14 cellular contexts compared by ENCODE assay signal in genomic region chr6:43940071-43940392, GRCh38.
DNase-seq lines count a peak whose midpoint lies in the region; ATAC-seq, FAIRE-seq and TF ChIP-seq lines count a peak whose summit lies in the region.
"Had no signal": no experiment of that assay in that cellular context is flagged by ENCODE, and none has a peak within 500 bp of the region (broad histone marks: within the 10 kb centered on the region; RNA-seq: fewer than 3 reads in every experiment).

No MANE protein-coding gene starts in this region.

- dilution Hi-C loops in IMR-90 (cut with HindIII; ENCODE audit: low sequenced_read_pairs, unreplicated experiment) = no loop called here

- H3K4me3 ChIP-seq in IMR-90 (ENCODE audit: insufficient read depth, low read depth, low read length) (no peak overlapping the region), H1 (ENCODE audit: extremely low read depth in 1 of 4, insufficient read depth in 2 of 4, low read depth in 3 of 4, low read length in 4 of 4) (no peak overlapping the region)
- H3K4me3 ChIP-seq: A549, GM23338 had no signal

- no peak overlapping the region for H3K27ac ChIP-seq in IMR-90 (ENCODE audit: insufficient read depth, low read length)
- no peak overlapping the region for H3K27ac ChIP-seq in H1 (ENCODE audit: low read depth, low read length)
- H3K27ac ChIP-seq: A549 had no signal

- H3K4me2 ChIP-seq in IMR-90 (ENCODE audit: low read depth, low read length) (no peak overlapping the region), H1 (ENCODE audit: insufficient read depth in 1 of 2, low read depth in 2 of 2, low read length in 2 of 2) (no peak overlapping the region)
- H3K4me2 ChIP-seq: A549, GM23338 had no signal

- in situ Hi-C loops in IMR-90 (cut with MboI; ENCODE audit: low sequenced_read_pairs) = no loop called here

- BruUV-seq in IMR-90 (replicated peaks; lab: Mats Ljungman, UMichigan) = no TSS peak

- H2BK15ac ChIP-seq in IMR-90 (ENCODE audit: low read depth, low read length) (no peak overlapping the region), H1 (ENCODE audit: low read length) (no peak overlapping the region; the same call in 1 of the 2 replicates)

- H3K23ac ChIP-seq in IMR-90 (ENCODE audit: low read depth, low read length) = no peak overlapping the region
- no peak overlapping the region for H3K23ac ChIP-seq in H1 (ENCODE audit: insufficient read length)

- no peak overlapping the region for H4K8ac ChIP-seq in IMR-90 (ENCODE audit: low read depth in 2 of 2, low read length in 2 of 2)
- 0 out of 2 replicates have a peak overlapping the region, but pooled peaks have one; percentile 29 for H4K8ac ChIP-seq in H1 (ENCODE audit: extremely low read depth, insufficient read depth, low read length)

- no peak overlapping the region for H3K14ac ChIP-seq in IMR-90 (replicated peaks; ENCODE audit: low read depth, low read length)
- no peak overlapping the region for H3K14ac ChIP-seq in H1 (ENCODE audit: insufficient read length)

- H3K9ac ChIP-seq in IMR-90 (ENCODE audit: low read depth, low read length) = no peak overlapping the region
- H3K9ac ChIP-seq in H1 (replicated peaks in 1 of 4; ENCODE audit: extremely low read depth in 1 of 4, low read depth in 3 of 4, low read length in 3 of 4) = no peak overlapping the region

- no peak for TF ChIP-seq RAD21 in IMR-90 (IDR thresholded peaks at IDR 0.05; ENCODE audit: low read length)
- TF ChIP-seq RAD21 in H1 (IDR thresholded peaks at IDR 0.05 in 1 of 2, conservative IDR thresholded peaks at IDR 0.05 in 1 of 2; ENCODE audit: low read depth in 2 of 2, low read length in 2 of 2) = no peak

- H3K23me2 ChIP-seq in H1 (ENCODE audit: low read depth, low read length) = no peaks in the 10 kb centered on the region; the same call in 1 of the 2 replicates

- POLR2A ChIA-PET in IMR-90 (lab: Charles Lee; ENCODE audit: unreplicated experiment) (no interaction called here), H1 (lab: Charles Lee; ENCODE audit: partially characterized antibody) (no interaction called here)

- H2AFZ ChIP-seq in IMR-90 (replicated peaks; ENCODE audit: low read length, poor library complexity) (peak overlapping the region; percentile 5), H1 (ENCODE audit: low read length) (no peak overlapping the region)
- H2AFZ ChIP-seq: GM23338 had no signal

- H2BK5ac ChIP-seq in IMR-90 (ENCODE audit: low read depth, low read length, poor library complexity, severe bottlenecking) (no peak overlapping the region), H1 (ENCODE audit: low read depth, low read length) (no peak overlapping the region)

- H3K18ac ChIP-seq in IMR-90 (ENCODE audit: low read depth, low read length) (no peak overlapping the region), H1 (ENCODE audit: extremely low read depth, low read length) (no peak overlapping the region)

- CTCF ChIA-PET in IMR-90 (lab: Yijun Ruan, JAX) (interaction anchor here (0.6 kb wide), 1 partner anchor 274 kb away, joined by 3 read pairs; no protein-coding TSS in a partner anchor), H1 (lab: Charles Lee; ENCODE audit: partially characterized antibody) (interaction anchor here (1.0 to 12.3 kb wide), 9 partner anchors 9 to 140 kb away, joined by 3 to 142 read pairs (median 5); no protein-coding TSS in a partner anchor)

- H3K56ac ChIP-seq in IMR-90 (ENCODE audit: extremely low read depth, insufficient read depth, low read length) (no peak overlapping the region), H1 (replicated peaks; ENCODE audit: insufficient read length, low read depth, low read length) (no peak overlapping the region)

- H3K4me1 ChIP-seq in IMR-90 (ENCODE audit: control insufficient read depth, insufficient read depth, low read length) (no peaks in the 10 kb centered on the region; the same call in 1 of the 2 replicates), H1 (replicated peaks in 1 of 4; ENCODE audit: control insufficient read depth in 3 of 4, insufficient read depth in 4 of 4, low read length in 3 of 4) (peaks cover 0 to 6% (median 0%) of the 10 kb centered on the region in 4 experiments; a peak in 3 of 7 replicates)
- H3K4me1 ChIP-seq: A549 had no signal

- intact Hi-C loops in IMR-90 (cut with micrococcal nuclease) (no loop called here), posterior vena cava (cut with DNase I) (loop anchor here in 1 of 2 donors (10.0 kb wide), 1 partner anchor 155 kb away; no protein-coding TSS in a partner anchor)

- H3K9me1 ChIP-seq in IMR-90 (ENCODE audit: insufficient read depth, low read length) = no peaks in the 10 kb centered on the region

- H4K91ac ChIP-seq in IMR-90 (ENCODE audit: insufficient read depth, low read depth, low read length) (no peak overlapping the region; the same call in 1 of the 2 replicates), H1 (replicated peaks; ENCODE audit: insufficient read length, low read length) (no peak overlapping the region)

- H2AK5ac ChIP-seq in IMR-90 (ENCODE audit: low read depth, low read length) (no peak overlapping the region), H1 (ENCODE audit: low read depth, low read length) (peak overlapping the region; percentile 61)

- ATAC-seq in IMR-90 (ENCODE audit: low read depth) = no peak
- ATAC-seq: A549, GM23338 had no signal

- no peak overlapping the region for H3K4ac ChIP-seq in IMR-90 (ENCODE audit: low read depth, low read length)
- no peak overlapping the region for H3K4ac ChIP-seq in H1 (replicated peaks; ENCODE audit: insufficient read length, low read depth, low read length)

- 0 out of 2 replicates have a peak overlapping the region, but pooled peaks have one; percentile 14 for H2BK12ac ChIP-seq in H1 (ENCODE audit: low read depth, low read length)

- no peak for TF ChIP-seq EP300 in H1 (IDR thresholded peaks at IDR 0.05; ENCODE audit: borderline replicate concordance in 1 of 2, low read depth in 2 of 2, low read length in 2 of 2)

- no peaks in the 10 kb centered on the region for H3K79me2 ChIP-seq in H1 (ENCODE audit: control insufficient read depth in 1 of 2, insufficient read depth in 2 of 2, low read length in 2 of 2)

- no peak for FAIRE-seq in H1 (lab: Jason Lieb, UNC)
- FAIRE-seq: A549 had no signal

- DNase-seq in IMR-90 (no peak), H1 (ENCODE audit: low read depth in 1 of 2, low spot score in 2 of 2) (no peak), posterior vena cava (ENCODE audit: low spot score) (peak; percentile 42), ureter (ENCODE audit: low spot score) (peak; percentile 30), NCI-H1092 treated with DMSO at 0.1 percent for 48 hours (lab: John Stamatoyannopoulos, UW) (no peak), NCI-H510A (lab: John Stamatoyannopoulos, UW) (no peak)
- no peak for DNase-seq in stimulated activated naive CD4-positive, alpha-beta T cell treated with Interleukin-2 at 50 U/mL for 16 hours (lab: John Stamatoyannopoulos, UW)
- no peak for DNase-seq in NK-92 treated with Interleukin-12 subunit alpha and Interleukin-12 subunit beta, amount 100 ng/mL, for 24 hours (lab: John Stamatoyannopoulos, UW)
- DNase-seq: BE2C; Caco-2; CD8-positive, alpha-beta memory T cell; GF-D8 had no signal

- H2AK9ac ChIP-seq in IMR-90 (replicated peaks; ENCODE audit: low read depth, low read length, poor library complexity) = no peak overlapping the region

- H4K20me1 ChIP-seq in IMR-90 (ENCODE audit: insufficient read depth, low read length) (no peaks in the 10 kb centered on the region), H1 (replicated peaks in 1 of 2; ENCODE audit: control insufficient read depth in 1 of 2, insufficient read depth in 2 of 2, low read length in 2 of 2) (no peaks in the 10 kb centered on the region)

- peaks cover 17% of the 10 kb centered on the region for H3K27me3 ChIP-seq in IMR-90 (ENCODE audit: control insufficient read depth, insufficient read depth, low read length)
- H3K27me3 ChIP-seq in H1 (replicated peaks in 1 of 4; ENCODE audit: control insufficient read depth in 3 of 4, extremely low read depth in 1 of 4, insufficient read depth in 3 of 4, low read length in 3 of 4) = no peaks in the 10 kb centered on the region; a peak in 1 of 7 replicates
- H3K27me3 ChIP-seq: BE2C had no signal

- H2BK20ac ChIP-seq in IMR-90 (ENCODE audit: low read depth, low read length) = no peak overlapping the region
- H2BK20ac ChIP-seq in H1 (ENCODE audit: low read length) = no peak overlapping the region

- H3K9me3 ChIP-seq in IMR-90 (ENCODE audit: control insufficient read depth, insufficient read depth, low read length) (peaks cover 1% of the 10 kb centered on the region), H1 (ENCODE audit: insufficient read depth in 2 of 2, low read depth in 1 of 2, low read length in 1 of 2) (no peaks in the 10 kb centered on the region)
- H3K9me3 ChIP-seq: BE2C, Caco-2 had no signal

- H3K79me1 ChIP-seq in IMR-90 (ENCODE audit: low read depth in 1 of 2, low read length in 2 of 2) (no peaks in the 10 kb centered on the region), H1 (ENCODE audit: low read depth, low read length) (no peaks in the 10 kb centered on the region)

- WGBS in IMR-90 (ENCODE audit: extremely low coverage in 2 of 2, insufficient read length in 1 of 2), 2 experiments = no CpG with 5 or more reads among the region's 2 CpGs
- 88% methylated on average over 2 of the region's 2 CpGs; no CpG with 5 or more reads in 1 of the 2 experiments for WGBS in H1 (ENCODE audit: extremely low coverage in 1 of 2, insufficient coverage in 1 of 2, insufficient read length in 1 of 2, insufficient replicate concordance in 2 of 2, low coverage in 1 of 2, low lambda C conversion rate in 2 of 2, missing lambda C conversion rate in 1 of 2), 2 experiments

- no peak overlapping the region for H2BK120ac ChIP-seq in IMR-90 (ENCODE audit: low read depth, low read length)
- no peak overlapping the region for H2BK120ac ChIP-seq in H1 (replicated peaks; ENCODE audit: low read depth, low read length)

- no peak for TF ChIP-seq CTCF in IMR-90 (conservative IDR thresholded peaks at IDR 0.05; ENCODE audit: low read depth, low read length)
- no peak for TF ChIP-seq CTCF in H1 (IDR thresholded peaks at IDR 0.05; ENCODE audit: control extremely low read depth in 1 of 3, insufficient read depth in 1 of 3, low read depth in 1 of 3, low read length in 3 of 3)

- no peak for TF ChIP-seq POLR2A in IMR-90 (IDR thresholded peaks at IDR 0.05; ENCODE audit: low read depth, low read length)
- TF ChIP-seq POLR2A in H1 (IDR thresholded peaks at IDR 0.05; ENCODE audit: control extremely low read depth in 1 of 2, low read depth in 2 of 2, low read length in 2 of 2) = no peak

- no peak overlapping the region for H4K5ac ChIP-seq in IMR-90 (ENCODE audit: low read depth, low read length)
- H4K5ac ChIP-seq in H1 (ENCODE audit: insufficient read length, low read depth, low read length) = no peak overlapping the region

- no peaks in the 10 kb centered on the region for H3K36me3 ChIP-seq in IMR-90 (ENCODE audit: control insufficient read depth, insufficient read depth, low read length)
- H3K36me3 ChIP-seq in H1 (ENCODE audit: control insufficient read depth in 2 of 4, insufficient read depth in 4 of 4, low read length in 3 of 4) = no peaks in the 10 kb centered on the region
- H3K36me3 ChIP-seq: BE2C had no signal

TF ChIP-seq in IMR-90, 13 proteins besides CTCF, POLR2A, EP300 and RAD21 (continues in another document):
- TF ChIP-seq MXI1 (IDR thresholded peaks at IDR 0.05; ENCODE audit: borderline replicate concordance, low read depth, low read length) = no peak
- TF ChIP-seq CEBPB (IDR thresholded peaks at IDR 0.05; ENCODE audit: low read depth, low read length) = no peak

TF ChIP-seq in H1, 55 proteins besides CTCF, POLR2A, EP300 and RAD21 (continues in another document):
- TF ChIP-seq BCL11A (IDR thresholded peaks at IDR 0.05; ENCODE audit: low read depth in 2 of 2, low read length in 2 of 2) (no peak), KDM4A (IDR thresholded peaks at IDR 0.05; ENCODE audit: low read depth, low read length, severe bottlenecking) (no peak)

Comparison
In these comparisons a context has a peak if more than half of its experiments do, and no peak if none do; other contexts are left out.
1. DNase-seq: peak in posterior vena cava (single experiment) and ureter (single experiment); none in IMR-90 (single experiment), H1 (0 of 2), stimulated activated naive CD4-positive, alpha-beta T cell treated with Interleukin-2 at 50 U/mL for 16 hours (single experiment), NCI-H1092 treated with DMSO at 0.1 percent for 48 hours (single experiment), NK-92 treated with Interleukin-12 subunit alpha and Interleukin-12 subunit beta, amount 100 ng/mL, for 24 hours (single experiment) and NCI-H510A (single experiment).